21 cellular contexts compared by ENCODE assay signal in genomic region chr13:75329723-75330122, GRCh38.
DNase-seq lines count a peak whose midpoint lies in the region; ATAC-seq and TF ChIP-seq lines count a peak whose summit lies in the region.
"Had no signal": no experiment of that assay in that cellular context is flagged by ENCODE, and none has a peak within 500 bp of the region (broad histone marks: within the 10 kb centered on the region; RNA-seq: fewer than 3 reads in every experiment).

No MANE protein-coding gene starts in this region.

- H4K20me1 ChIP-seq in mammary epithelial cell (ENCODE audit: insufficient read depth, low read length), result no peaks in the 10 kb centered on the region

- in situ Hi-C loops in mammary epithelial cell (cut with MboI; ENCODE audit: low sequenced_read_pairs in 2 of 2), result no loop called here

- no peak overlapping the region for H3K9ac ChIP-seq in HUES6 (ENCODE audit: low read length)
- H3K9ac ChIP-seq in mammary epithelial cell (ENCODE audit: insufficient read depth, low read length), result peak overlapping the region; percentile 35
- no peak overlapping the region for H3K9ac ChIP-seq in liver (ENCODE audit: low read depth in 1 of 2, low read length in 2 of 2)
- peak overlapping the region in 1 of 5 donors; percentile 56 for H3K9ac ChIP-seq in subcutaneous abdominal adipose tissue (ENCODE audit: low read length in 5 of 5)

- no peaks in the 10 kb centered on the region for H3K79me2 ChIP-seq in mammary epithelial cell (ENCODE audit: insufficient read depth, low read length)

- intact Hi-C loops in mammary epithelial cell (cut with micrococcal nuclease), result loop anchor here (5.0 kb wide), 1 partner anchor 33 kb away; no protein-coding TSS in a partner anchor

- peak; percentile 64 for DNase-seq in mammary epithelial cell
- DNase-seq in stimulated activated CD4-positive, alpha-beta T cell treated with anti-CD3 and anti-CD28 coated beads, Interleukin-2, amount 100 ng/mL, for 24 hours, result no peak
- DNase-seq in NCI-H146 (lab: John Stamatoyannopoulos, UW), result no peak
- DNase-seq: activated CD8-positive, alpha-beta T cell treated with anti-CD3 and anti-CD28 coated beads, Interleukin-2, amount 10 ng/mL, durations not matched to agents 7 days and 5 days; activated T-cell treated with anti-CD3 and anti-CD28 coated beads, Interleukin-2, amount 50 U/mL, for 48 hours; DND-41; endodermal cell; HCEC 1CT; heart left ventricle; NCI-H1092 treated with DMSO at 0.1 percent for 48 hours; NCI-H2081 treated with DMSO at 0.1 percent for 48 hours; NCI-H510A treated with DMSO at 0.1 percent for 48 hours; pancreas; stimulated activated naive CD4-positive, alpha-beta T cell treated with Interleukin-2 at 50 U/mL for 16 hours; T-helper 9 cell had no signal

- dilution Hi-C loops in mammary epithelial cell (cut with HindIII; ENCODE audit: low sequenced_read_pairs), result no loop called here

- H3K4me1 ChIP-seq in HUES6 (ENCODE audit: control insufficient read depth, insufficient read depth, low read length), result peaks cover 22% of the 10 kb centered on the region
- peaks cover 35% of the 10 kb centered on the region for H3K4me1 ChIP-seq in mammary epithelial cell (ENCODE audit: insufficient read depth, low read length)
- H3K4me1 ChIP-seq in liver (ENCODE audit: control insufficient read depth in 4 of 4, insufficient read depth in 4 of 4, low read length in 3 of 4), result peaks cover 0 to 13% (median 8%) of the 10 kb centered on the region in 4 donors
- H3K4me1 ChIP-seq in subcutaneous abdominal adipose tissue (ENCODE audit: control insufficient read depth in 5 of 5, insufficient read depth in 5 of 5, low read length in 5 of 5), result peaks cover 2 to 46% (median 17%) of the 10 kb centered on the region in 5 donors

- peak overlapping the region; percentile 65 for H3K4me2 ChIP-seq in mammary epithelial cell (ENCODE audit: insufficient read depth, low read depth, low read length)

- no peak for ATAC-seq in GM18519 (IDR thresholded peaks at IDR 0.05; ENCODE audit: low FRiP score, unreplicated experiment)
- ATAC-seq: activated CD8-positive, alpha-beta T cell treated with anti-CD3 and anti-CD28 coated beads, Interleukin-2, amount 10 ng/mL, durations not matched to agents 7 days and 5 days; activated naive CD4-positive, alpha-beta T cell treated with anti-CD3 and anti-CD28 coated beads, Interleukin-2, amount 50 U/mL, for 72 hours had no signal

- H3K4me3 ChIP-seq in HUES6 (ENCODE audit: low read depth, low read length) (no peak overlapping the region), mammary epithelial cell (replicated peaks in 1 of 3; ENCODE audit: insufficient read depth in 1 of 3, low read depth in 2 of 3, low read length in 3 of 3) (peak overlapping the region in 1 of 3 experiments; percentile 22), liver (ENCODE audit: low read depth in 1 of 3, low read length in 3 of 3) (no peak overlapping the region), subcutaneous abdominal adipose tissue (ENCODE audit: low read depth in 1 of 5, low read length in 5 of 5) (no peak overlapping the region)
- H3K4me3 ChIP-seq: heart left ventricle, pancreas, tibial nerve had no signal

- H3K9me3 ChIP-seq in HUES6 (ENCODE audit: control insufficient read depth, insufficient read depth, low read depth, low read length) (no peaks in the 10 kb centered on the region), mammary epithelial cell (replicated peaks; ENCODE audit: insufficient read depth, low read length) (no peaks in the 10 kb centered on the region), liver (ENCODE audit: control insufficient read depth in 4 of 4, low read length in 3 of 4) (no peaks in the 10 kb centered on the region), subcutaneous abdominal adipose tissue (ENCODE audit: control insufficient read depth in 5 of 5, low read length in 5 of 5) (no peaks in the 10 kb centered on the region)
- H3K9me3 ChIP-seq: heart left ventricle, pancreas, tibial nerve had no signal

- H2AFZ ChIP-seq in mammary epithelial cell (ENCODE audit: low read depth, low read length), result peak overlapping the region; percentile 68

- no TSS peak for BruUV-seq in mammary epithelial cell (replicated peaks; lab: Mats Ljungman, UMichigan)

- TF ChIP-seq CTCF in mammary epithelial cell (conservative IDR thresholded peaks at IDR 0.05 in 1 of 2, IDR thresholded peaks at IDR 0.05 in 1 of 2; ENCODE audit: extremely low read depth in 1 of 2, insufficient read depth in 1 of 2, low read depth in 1 of 2, low read length in 2 of 2) (no peak), liver (IDR thresholded peaks at IDR 0.05; ENCODE audit: low read depth, low read length, missing input control) (no peak)

- H3K27me3 ChIP-seq in HUES6 (ENCODE audit: control insufficient read depth, insufficient read depth, low read length), result no peaks in the 10 kb centered on the region
- no peaks in the 10 kb centered on the region for H3K27me3 ChIP-seq in mammary epithelial cell (ENCODE audit: insufficient read depth, low read length)
- no peaks in the 10 kb centered on the region for H3K27me3 ChIP-seq in liver (ENCODE audit: control insufficient read depth in 4 of 4, insufficient read depth in 4 of 4, low read length in 3 of 4)
- H3K27me3 ChIP-seq in subcutaneous abdominal adipose tissue (ENCODE audit: control insufficient read depth in 5 of 5, insufficient read depth in 4 of 5, low read length in 5 of 5), result no peaks in the 10 kb centered on the region
- H3K27me3 ChIP-seq: heart left ventricle, pancreas, tibial nerve had no signal

- H3K27ac ChIP-seq in HUES6 (ENCODE audit: low read depth, low read length) (0 out of 2 replicates have a peak overlapping the region, but pooled peaks have one; percentile 53), mammary epithelial cell (ENCODE audit: insufficient read depth, low read depth, low read length) (peak overlapping the region; percentile 44), liver (ENCODE audit: low read depth in 1 of 2, low read length in 2 of 2) (no peak overlapping the region), subcutaneous abdominal adipose tissue (ENCODE audit: low read depth, low read length) (peak overlapping the region; percentile 88)
- H3K27ac ChIP-seq: pancreas, tibial nerve had no signal

- CTCF ChIA-PET in mammary epithelial cell (lab: Charles Lee; ENCODE audit: low non-redundant PET), result no interaction called here

- 7% methylated on average over 5 of the region's 5 CpGs for WGBS in mammary epithelial cell (ENCODE audit: low coverage, missing lambda C conversion rate)
- WGBS in liver, result 42% methylated on average over 5 of the region's 5 CpGs

- peaks cover 5% of the 10 kb centered on the region for H3K36me3 ChIP-seq in HUES6 (ENCODE audit: control insufficient read depth, insufficient read depth, low read length)
- H3K36me3 ChIP-seq in mammary epithelial cell (ENCODE audit: insufficient read depth, low read length), result no peaks in the 10 kb centered on the region
- H3K36me3 ChIP-seq in liver (ENCODE audit: control insufficient read depth in 4 of 4, insufficient read depth in 3 of 4, low read depth in 1 of 4, low read length in 3 of 4), result no peaks in the 10 kb centered on the region
- peaks cover 0 to 7% (median 5%) of the 10 kb centered on the region in 5 donors for H3K36me3 ChIP-seq in subcutaneous abdominal adipose tissue (ENCODE audit: control insufficient read depth in 5 of 5, insufficient read depth in 5 of 5, low read length in 5 of 5)
- H3K36me3 ChIP-seq: pancreas had no signal

- peak in 1 of 2 donors; percentile 23 for TF ChIP-seq RAD21 in liver (IDR thresholded peaks at IDR 0.05)

TF ChIP-seq in liver, 16 proteins besides CTCF, POLR2A, EP300 and RAD21 (continues in another document):
- TF ChIP-seq SP1 (IDR thresholded peaks at IDR 0.05) (peak; percentile 75), REST (IDR thresholded peaks at IDR 0.05) (no peak), NR2F2 (IDR thresholded peaks at IDR 0.05) (no peak), YY1 (IDR thresholded peaks at IDR 0.05) (peak; percentile 53), TAF1 (conservative IDR thresholded peaks at IDR 0.05) (no peak), FOXA1 (IDR thresholded peaks at IDR 0.05) (no peak), HNF4G (IDR thresholded peaks at IDR 0.05) (no peak), ATF3 (IDR thresholded peaks at IDR 0.05) (no peak), JUND (IDR thresholded peaks at IDR 0.05) (no peak), HNF4A (conservative IDR thresholded peaks at IDR 0.05) (peak; percentile 81 to 82), MAX (IDR thresholded peaks at IDR 0.05) (peak; percentile 19)

Comparison
In these comparisons a context has a peak if more than half of its experiments do, and no peak if none do; other contexts are left out.
1. H3K27ac ChIP-seq: peak in HUES6 (single experiment), mammary epithelial cell (single experiment) and subcutaneous abdominal adipose tissue (single experiment); none in liver (0 of 2).